In the genomic region with DNA sequence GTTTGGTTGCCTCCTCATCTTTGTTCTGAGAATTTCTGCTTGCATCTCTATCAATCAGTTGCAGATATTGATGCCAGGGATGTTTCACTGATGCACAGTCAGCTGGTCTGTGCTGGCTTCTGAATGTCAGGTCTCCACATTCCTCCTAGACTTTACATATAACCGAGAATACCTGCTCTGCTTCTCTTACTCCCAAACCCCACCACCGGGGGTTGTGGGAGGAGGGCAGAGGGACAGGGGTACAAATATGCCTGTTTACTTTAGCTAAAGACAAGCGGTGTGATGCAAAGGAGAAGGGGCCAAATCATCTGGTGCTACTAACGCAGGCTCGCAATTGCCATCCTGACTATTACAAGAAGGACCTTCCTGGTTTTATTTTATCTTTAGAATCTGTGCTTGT, we compare ENCODE assay signal across 24 cellular contexts. TPM values are rescaled to one million over a fixed set of nuclear protein-coding genes. Genes with fewer than 3 reads are reported as not detected.
DNase-seq lines count a peak whose midpoint lies in the region; ATAC-seq, FAIRE-seq and TF ChIP-seq lines count a peak whose summit lies in the region.
"Had no signal": no experiment of that assay in that cellular context is flagged by ENCODE, and none has a peak within 500 bp of the region (broad histone marks: within the 10 kb centered on the region; RNA-seq: fewer than 3 reads in every experiment).

No MANE protein-coding gene starts in this region.

- H2AFZ ChIP-seq in H9 (ENCODE audit: low read length) = no peak overlapping the region
- H2AFZ ChIP-seq in H1 (ENCODE audit: low read length) = 0 out of 2 replicates have a peak overlapping the region, but pooled peaks have one; percentile 3
- H2AFZ ChIP-seq in trophoblast cell (ENCODE audit: insufficient read depth, low read length, poor library complexity) = peak overlapping the region; percentile 41

- WGBS in H9 (ENCODE audit: extremely low coverage, insufficient read length, low lambda C conversion rate) = no CpG with 5 or more reads among the region's 5 CpGs
- WGBS in H1 (ENCODE audit: extremely low coverage in 1 of 2, insufficient coverage in 1 of 2, insufficient read length in 1 of 2, insufficient replicate concordance in 2 of 2, low coverage in 1 of 2, low lambda C conversion rate in 2 of 2, missing lambda C conversion rate in 1 of 2), 2 experiments = 83% methylated on average over 5 of the region's 5 CpGs; no CpG with 5 or more reads in 1 of the 2 experiments
- WGBS in trophoblast cell (ENCODE audit: extremely low coverage, insufficient coverage, insufficient read length) = no CpG with 5 or more reads among the region's 5 CpGs

- H3K4ac ChIP-seq in H9 (ENCODE audit: low read depth, low read length) (no peak overlapping the region), H1 (replicated peaks; ENCODE audit: insufficient read length, low read depth, low read length) (no peak overlapping the region), trophoblast cell (ENCODE audit: low read depth, low read length) (no peak overlapping the region)

- no peak overlapping the region for H3K4me2 ChIP-seq in H9 (ENCODE audit: insufficient read depth, insufficient read length, low read length)
- no peak overlapping the region for H3K4me2 ChIP-seq in H1 (ENCODE audit: insufficient read depth in 1 of 2, low read depth in 2 of 2, low read length in 2 of 2)
- no peak overlapping the region for H3K4me2 ChIP-seq in trophoblast cell (ENCODE audit: low read length)

- no peak for ATAC-seq in activated CD8-positive, alpha-beta memory T cell treated with anti-CD3 and anti-CD28 coated beads, Interleukin-2, amount 10 ng/mL, durations not matched to agents 7 days and 5 days
- ATAC-seq: HCT116, HepG2 had no signal

- H3K79me1 ChIP-seq in H9 (ENCODE audit: insufficient read depth, low read depth, low read length, poor library complexity, severe bottlenecking) = no peaks in the 10 kb centered on the region
- H3K79me1 ChIP-seq in H1 (ENCODE audit: low read depth, low read length) = no peaks in the 10 kb centered on the region
- H3K79me1 ChIP-seq in trophoblast cell (ENCODE audit: low read length) = no peaks in the 10 kb centered on the region

- no peaks in the 10 kb centered on the region for H3K27me3 Mint-ChIP-seq in H9 (ENCODE audit: low read depth)
- no peaks in the 10 kb centered on the region for H3K27me3 Mint-ChIP-seq in activated CD8-positive, alpha-beta memory T cell treated with anti-CD3 and anti-CD28 coated beads, Interleukin-2, amount 10 ng/mL, durations not matched to agents 7 days and 5 days
- no peaks in the 10 kb centered on the region for H3K27me3 Mint-ChIP-seq in activated T-helper 2 cell treated with anti-CD3 and anti-CD28 coated beads, Interferon-gamma antibody, Interleukin-2, Interleukin-4, amounts not matched to agents 10 μg/mL and 5 μg/mL and 100 μg/mL, durations not matched to agents 14 hours and 24 hours and 36 hours (ENCODE audit: low read depth)
- H3K27me3 Mint-ChIP-seq: CD4-positive, CD25-positive, alpha-beta regulatory T cell; CD8-positive, alpha-beta memory T cell had no signal

- H3K27ac Mint-ChIP-seq in H9 = no peak overlapping the region
- no peak overlapping the region for H3K27ac Mint-ChIP-seq in activated CD8-positive, alpha-beta memory T cell treated with anti-CD3 and anti-CD28 coated beads, Interleukin-2, amount 10 ng/mL, durations not matched to agents 7 days and 5 days
- H3K27ac Mint-ChIP-seq in activated T-helper 2 cell treated with anti-CD3 and anti-CD28 coated beads, Interferon-gamma antibody, Interleukin-2, Interleukin-4, amounts not matched to agents 10 μg/mL and 5 μg/mL and 100 μg/mL, durations not matched to agents 14 hours and 24 hours and 36 hours = no peak overlapping the region
- H3K27ac Mint-ChIP-seq: CD4-positive, CD25-positive, alpha-beta regulatory T cell; CD8-positive, alpha-beta memory T cell had no signal

- H3K79me2 ChIP-seq in H9 (ENCODE audit: insufficient read depth, low read length) = no peaks in the 10 kb centered on the region
- no peaks in the 10 kb centered on the region for H3K79me2 ChIP-seq in H1 (ENCODE audit: control insufficient read depth in 1 of 2, insufficient read depth in 2 of 2, low read length in 2 of 2)
- H3K79me2 ChIP-seq in trophoblast cell (ENCODE audit: control insufficient read depth, insufficient read depth, low read length, poor library complexity) = no peaks in the 10 kb centered on the region

- H4K5ac ChIP-seq in H9 (ENCODE audit: insufficient read length, low read depth, low read length) (no peak overlapping the region), H1 (ENCODE audit: insufficient read length, low read depth, low read length) (no peak overlapping the region)

- H3K18ac ChIP-seq in H9 (ENCODE audit: insufficient read length, low read depth, low read length) = no peak overlapping the region
- no peak overlapping the region for H3K18ac ChIP-seq in H1 (ENCODE audit: extremely low read depth, low read length)
- no peak overlapping the region for H3K18ac ChIP-seq in trophoblast cell (ENCODE audit: low read length)

- peak; percentile 29 for DNase-seq in H9
- DNase-seq in H1 (ENCODE audit: low read depth in 1 of 2, low spot score in 2 of 2) = peak in 1 of 2 experiments; percentile 47
- DNase-seq in iPS-NIHi7 (ENCODE audit: extremely low spot score) = peak; percentile 7
- no peak for DNase-seq in trophoblast cell
- no peak for DNase-seq in activated CD8-positive, alpha-beta memory T cell treated with anti-CD3 and anti-CD28 coated beads, Interleukin-2, amount 10 ng/mL, durations not matched to agents 7 days and 5 days
- DNase-seq in activated T-helper 2 cell treated with anti-CD3 and anti-CD28 coated beads, Interferon-gamma antibody, Interleukin-2, Interleukin-4, amounts not matched to agents 10 μg/mL and 5 μg/mL and 100 μg/mL, durations not matched to agents 14 hours and 24 hours and 36 hours (ENCODE audit: low spot score) = no peak
- DNase-seq in NCI-H187 treated with DMSO at 0.1 percent for 48 hours (lab: John Stamatoyannopoulos, UW) = no peak
- DNase-seq: ACHN; BE2C; C1 segment of cervical spinal cord; CD4-positive, CD25-positive, alpha-beta regulatory T cell; CD8-positive, alpha-beta memory T cell; COR-L47; DMS 273 treated with DMSO at 0.1 percent for 48 hours; DMS53; DND-41; EL; KG1 had no signal

- H3K4me3 ChIP-seq in H1 (ENCODE audit: extremely low read depth in 1 of 4, insufficient read depth in 2 of 4, low read depth in 3 of 4, low read length in 4 of 4) (no peak overlapping the region), trophoblast cell (ENCODE audit: low read depth, low read length) (no peak overlapping the region)

- H3T11ph ChIP-seq in H9 (ENCODE audit: low read length) = no peak overlapping the region

- no peak overlapping the region for H4K12ac ChIP-seq in trophoblast cell (ENCODE audit: low read depth, low read length)

- H3K9ac ChIP-seq in H9 (ENCODE audit: extremely low read depth, insufficient read length, low read length) (no peak overlapping the region), H1 (replicated peaks in 1 of 4; ENCODE audit: extremely low read depth in 1 of 4, low read depth in 3 of 4, low read length in 3 of 4) (no peak overlapping the region), trophoblast cell (ENCODE audit: low read length) (no peak overlapping the region)

- H3K27ac ChIP-seq in H9 (ENCODE audit: insufficient read length, low read depth, low read length) (no peak overlapping the region), H1 (ENCODE audit: low read depth, low read length) (no peak overlapping the region), trophoblast cell (ENCODE audit: low read depth, low read length) (no peak overlapping the region)

- TF ChIP-seq RAD21 in H1 (IDR thresholded peaks at IDR 0.05 in 1 of 2, conservative IDR thresholded peaks at IDR 0.05 in 1 of 2; ENCODE audit: low read depth in 2 of 2, low read length in 2 of 2) = no peak

- H3K14ac ChIP-seq in H9 (ENCODE audit: insufficient read depth, low read length) (no peak overlapping the region), H1 (ENCODE audit: insufficient read length) (no peak overlapping the region), trophoblast cell (ENCODE audit: low read length) (no peak overlapping the region)

- no peaks in the 10 kb centered on the region for H3K36me3 ChIP-seq in H1 (ENCODE audit: control insufficient read depth in 2 of 4, insufficient read depth in 4 of 4, low read length in 3 of 4)
- no peaks in the 10 kb centered on the region for H3K36me3 ChIP-seq in trophoblast cell (ENCODE audit: control insufficient read depth in 1 of 2, insufficient read depth in 2 of 2, low read length in 2 of 2)
- H3K36me3 ChIP-seq: BE2C had no signal

- no peak overlapping the region for H2BK120ac ChIP-seq in H9 (ENCODE audit: low read depth, low read length, poor library complexity, severe bottlenecking)
- H2BK120ac ChIP-seq in H1 (replicated peaks; ENCODE audit: low read depth, low read length) = no peak overlapping the region
- no peak overlapping the region for H2BK120ac ChIP-seq in trophoblast cell (ENCODE audit: insufficient read depth, low read length, poor library complexity)

- H2BK5ac ChIP-seq in H9 (ENCODE audit: insufficient read length, low read length) = no peak overlapping the region
- no peak overlapping the region for H2BK5ac ChIP-seq in H1 (ENCODE audit: low read depth, low read length)
- no peak overlapping the region for H2BK5ac ChIP-seq in trophoblast cell (ENCODE audit: low read depth, low read length, poor library complexity)

- H3K27me3 ChIP-seq in H9 (ENCODE audit: insufficient read depth, low read length) (no peaks in the 10 kb centered on the region), H1 (replicated peaks in 1 of 4; ENCODE audit: control insufficient read depth in 3 of 4, extremely low read depth in 1 of 4, insufficient read depth in 3 of 4, low read length in 3 of 4) (no peaks in the 10 kb centered on the region), trophoblast cell (ENCODE audit: insufficient read depth, low read length) (no peaks in the 10 kb centered on the region)
- H3K27me3 ChIP-seq: BE2C had no signal

- H4K20me1 ChIP-seq in H9 (ENCODE audit: control insufficient read depth, insufficient read depth, insufficient read length) (no peaks in the 10 kb centered on the region), H1 (replicated peaks in 1 of 2; ENCODE audit: control insufficient read depth in 1 of 2, insufficient read depth in 2 of 2, low read length in 2 of 2) (no peaks in the 10 kb centered on the region)

- H3K56ac ChIP-seq in H9 (ENCODE audit: insufficient read length, low read depth, low read length) (no peak overlapping the region), H1 (replicated peaks; ENCODE audit: insufficient read length, low read depth, low read length) (no peak overlapping the region)

- H3K4me1 ChIP-seq in H9 (ENCODE audit: insufficient read depth, low read length) (peaks cover 2% of the 10 kb centered on the region; the same call in 1 of the 2 replicates), H1 (replicated peaks in 1 of 4; ENCODE audit: control insufficient read depth in 3 of 4, insufficient read depth in 4 of 4, low read length in 3 of 4) (0 out of 7 replicates have a peak, but pooled peaks cover 0 to 3% (median 0%) of the 10 kb centered on the region in 4 experiments), trophoblast cell (ENCODE audit: control insufficient read depth in 1 of 2, insufficient read depth in 2 of 2, low read length in 2 of 2) (no peaks in the 10 kb centered on the region)
- H3K4me1 ChIP-seq: BE2C had no signal

- TF ChIP-seq CTCF in H9 (conservative IDR thresholded peaks at IDR 0.05) = peak; percentile 28; the same call in 2 of the 3 replicates
- TF ChIP-seq CTCF in H1 (IDR thresholded peaks at IDR 0.05; ENCODE audit: control extremely low read depth in 1 of 3, insufficient read depth in 1 of 3, low read depth in 1 of 3, low read length in 3 of 3) = peak in 2 of 3 experiments; percentile 9 to 13; a peak in 2 of 4 replicates

- H2BK20ac ChIP-seq in H9 (ENCODE audit: low read depth, low read length, poor library complexity, severe bottlenecking) (no peak overlapping the region), H1 (ENCODE audit: low read length) (no peak overlapping the region)

- no peaks in the 10 kb centered on the region for H3K23me2 ChIP-seq in H9 (ENCODE audit: insufficient read length, low read depth, low read length, poor library complexity, severe bottlenecking)
- H3K23me2 ChIP-seq in H1 (ENCODE audit: low read depth, low read length) = no peaks in the 10 kb centered on the region

- peaks cover 3 to 5% of the 10 kb centered on the region in 2 experiments; a peak in 3 of 4 replicates for H3K4me1 Mint-ChIP-seq in H9
- H3K4me1 Mint-ChIP-seq in activated CD8-positive, alpha-beta memory T cell treated with anti-CD3 and anti-CD28 coated beads, Interleukin-2, amount 10 ng/mL, durations not matched to agents 7 days and 5 days = no peaks in the 10 kb centered on the region
- H3K4me1 Mint-ChIP-seq in activated T-helper 2 cell treated with anti-CD3 and anti-CD28 coated beads, Interferon-gamma antibody, Interleukin-2, Interleukin-4, amounts not matched to agents 10 μg/mL and 5 μg/mL and 100 μg/mL, durations not matched to agents 14 hours and 24 hours and 36 hours (ENCODE audit: low read depth) = no peaks in the 10 kb centered on the region
- H3K4me1 Mint-ChIP-seq: CD4-positive, CD25-positive, alpha-beta regulatory T cell; CD8-positive, alpha-beta memory T cell had no signal

- H2BK15ac ChIP-seq in H9 (ENCODE audit: low read depth, low read length) (no peak overlapping the region), H1 (ENCODE audit: low read length) (no peak overlapping the region)

- no peaks in the 10 kb centered on the region for H3K9me3 Mint-ChIP-seq in H9
- H3K9me3 Mint-ChIP-seq in activated CD8-positive, alpha-beta memory T cell treated with anti-CD3 and anti-CD28 coated beads, Interleukin-2, amount 10 ng/mL, durations not matched to agents 7 days and 5 days (ENCODE audit: low read depth) = peaks cover 5% of the 10 kb centered on the region
- H3K9me3 Mint-ChIP-seq in activated T-helper 2 cell treated with anti-CD3 and anti-CD28 coated beads, Interferon-gamma antibody, Interleukin-2, Interleukin-4, amounts not matched to agents 10 μg/mL and 5 μg/mL and 100 μg/mL, durations not matched to agents 14 hours and 24 hours and 36 hours = peaks cover 30% of the 10 kb centered on the region

- no peaks in the 10 kb centered on the region for H3K36me3 Mint-ChIP-seq in H9 (ENCODE audit: insufficient read depth in 1 of 3, low read depth in 3 of 3)
- H3K36me3 Mint-ChIP-seq in activated CD8-positive, alpha-beta memory T cell treated with anti-CD3 and anti-CD28 coated beads, Interleukin-2, amount 10 ng/mL, durations not matched to agents 7 days and 5 days = no peaks in the 10 kb centered on the region
- no peaks in the 10 kb centered on the region for H3K36me3 Mint-ChIP-seq in activated T-helper 2 cell treated with anti-CD3 and anti-CD28 coated beads, Interferon-gamma antibody, Interleukin-2, Interleukin-4, amounts not matched to agents 10 μg/mL and 5 μg/mL and 100 μg/mL, durations not matched to agents 14 hours and 24 hours and 36 hours (ENCODE audit: low read depth)
- H3K36me3 Mint-ChIP-seq: CD4-positive, CD25-positive, alpha-beta regulatory T cell; CD8-positive, alpha-beta memory T cell had no signal

- intact Hi-C loops in activated T-helper 2 cell treated with anti-CD3 and anti-CD28 coated beads, Interferon-gamma antibody, Interleukin-2, Interleukin-4, amounts not matched to agents 10 μg/mL and 5 μg/mL and 100 μg/mL, durations not matched to agents 14 hours and 24 hours and 36 hours (cut with micrococcal nuclease) = no loop called here

- no peak for TF ChIP-seq EP300 in H1 (IDR thresholded peaks at IDR 0.05; ENCODE audit: borderline replicate concordance in 1 of 2, low read depth in 2 of 2, low read length in 2 of 2)

- TF ChIP-seq POLR2A in H1 (IDR thresholded peaks at IDR 0.05; ENCODE audit: control extremely low read depth in 1 of 2, low read depth in 2 of 2, low read length in 2 of 2) = no peak

- no peak overlapping the region for H2BK12ac ChIP-seq in H9 (ENCODE audit: insufficient read length, low read depth, low read length)
- no peak overlapping the region for H2BK12ac ChIP-seq in H1 (ENCODE audit: low read depth, low read length)
- H2BK12ac ChIP-seq in trophoblast cell (ENCODE audit: low read length) = no peak overlapping the region

- CTCF ChIA-PET in H1 (lab: Charles Lee; ENCODE audit: partially characterized antibody) = interaction anchor here (0.6 to 1.3 kb wide), 4 partner anchors 8 to 36 kb away, joined by 3 to 5 read pairs (median 4); no protein-coding TSS in a partner anchor
- CTCF ChIA-PET in activated CD8-positive, alpha-beta memory T cell treated with anti-CD3 and anti-CD28 coated beads, Interleukin-2, amount 10 ng/mL, durations not matched to agents 7 days and 5 days (lab: Charles Lee) = no interaction called here

- POLR2A ChIA-PET in H1 (lab: Charles Lee; ENCODE audit: partially characterized antibody) = no interaction called here

- H3K9me3 ChIP-seq in H9 (ENCODE audit: control insufficient read depth, low read depth, low read length) (no peaks in the 10 kb centered on the region), H1 (ENCODE audit: insufficient read depth in 2 of 2, low read depth in 1 of 2, low read length in 1 of 2) (no peaks in the 10 kb centered on the region), trophoblast cell (ENCODE audit: insufficient read depth, low read depth, low read length) (no peaks in the 10 kb centered on the region)
- H3K9me3 ChIP-seq: BE2C had no signal

- H4K8ac ChIP-seq in H9 (replicated peaks; ENCODE audit: insufficient read length, low read depth, low read length) (no peak overlapping the region), H1 (ENCODE audit: extremely low read depth, insufficient read depth, low read length) (no peak overlapping the region), trophoblast cell (ENCODE audit: low read depth, low read length) (no peak overlapping the region)

- no peak overlapping the region for H3K4me3 Mint-ChIP-seq in H9
- H3K4me3 Mint-ChIP-seq in activated CD8-positive, alpha-beta memory T cell treated with anti-CD3 and anti-CD28 coated beads, Interleukin-2, amount 10 ng/mL, durations not matched to agents 7 days and 5 days = no peak overlapping the region
- H3K4me3 Mint-ChIP-seq in activated T-helper 2 cell treated with anti-CD3 and anti-CD28 coated beads, Interferon-gamma antibody, Interleukin-2, Interleukin-4, amounts not matched to agents 10 μg/mL and 5 μg/mL and 100 μg/mL, durations not matched to agents 14 hours and 24 hours and 36 hours (ENCODE audit: low read depth) = no peak overlapping the region
- H3K4me3 Mint-ChIP-seq: CD4-positive, CD25-positive, alpha-beta regulatory T cell; CD8-positive, alpha-beta memory T cell had no signal

- H4K91ac ChIP-seq in H9 (ENCODE audit: insufficient read length, low read depth, low read length) = no peak overlapping the region
- no peak overlapping the region for H4K91ac ChIP-seq in H1 (replicated peaks; ENCODE audit: insufficient read length, low read length)
- H4K91ac ChIP-seq in trophoblast cell (ENCODE audit: low read depth, low read length) = no peak overlapping the region

- FAIRE-seq in H1 (lab: Jason Lieb, UNC) = peak; percentile 42
- FAIRE-seq: A204.1, GM12891, HepG2 had no signal

- H2AK5ac ChIP-seq in H9 (ENCODE audit: insufficient read length, low read length) = no peak overlapping the region
- no peak overlapping the region for H2AK5ac ChIP-seq in H1 (ENCODE audit: low read depth, low read length)
- no peak overlapping the region for H2AK5ac ChIP-seq in trophoblast cell (ENCODE audit: low read length)

- no peak overlapping the region for H3K23ac ChIP-seq in H9 (ENCODE audit: insufficient read length, low read depth, low read length)
- no peak overlapping the region for H3K23ac ChIP-seq in H1 (ENCODE audit: insufficient read length)
- H3K23ac ChIP-seq in trophoblast cell (ENCODE audit: low read length) = no peak overlapping the region

RNA-seq across cellular contexts. Expression of a gene that starts 17.4 kb away (rescaled TPM):
- total RNA-seq in H9 (2021) = not detected in 2 replicates
- not detected in 2 replicates for total RNA-seq in H1 (2021; fragmentation: NEBNext Ultra II Directional; extraction: Animal tissue kit (Norgen Biotek cat#: 25700))
- polyA plus RNA-seq in H1 (2011; rRNA removed) = not detected in 2 replicates
- polyA plus RNA-seq in H1 (2011; cell fraction: cytosol; rRNA removed) = not detected
- polyA plus RNA-seq in H1 (2011; cell fraction: nucleus; rRNA removed) = not detected
- not detected in 4 replicates for polyA plus RNA-seq in H1 (2012, experiment 1 of 2)
- polyA plus RNA-seq in H1 (2012, experiment 2 of 2) = not detected
- polyA plus RNA-seq in H1 (2013, experiment 1 of 2) = not detected
- not detected for polyA plus RNA-seq in H1 (2013, experiment 2 of 2)
- polyA minus RNA-seq in H1 (2011; rRNA and poly(A)+ RNA removed) = not detected in 2 replicates
- polyA minus RNA-seq in H1 (2011; cell fraction: cytosol; rRNA and poly(A)+ RNA removed) = not detected
- 0.10 TPM for polyA minus RNA-seq in H1 (2011; cell fraction: nucleus; rRNA and poly(A)+ RNA removed)
- polyA plus RNA-seq in trophoblast cell (2013) = not detected in 2 replicates
- not detected for total RNA-seq in activated CD8-positive, alpha-beta memory T cell treated with anti-CD3 and anti-CD28 coated beads, Interleukin-2, amount 10 ng/mL, durations not matched to agents 7 days and 5 days
- not detected in 2 replicates for total RNA-seq in activated T-helper 2 cell treated with anti-CD3 and anti-CD28 coated beads, Interferon-gamma antibody, Interleukin-2, Interleukin-4, amounts not matched to agents 10 μg/mL and 5 μg/mL and 100 μg/mL, durations not matched to agents 14 hours and 24 hours and 36 hours
- total RNA-seq: CD4-positive, CD25-positive, alpha-beta regulatory T cell; CD8-positive, alpha-beta memory T cell; G401; H4; HepG2 had no signal
- polyA plus RNA-seq: CD4-positive, CD25-positive, alpha-beta regulatory T cell; CD8-positive, alpha-beta memory T cell had no signal

RNA-seq across cellular contexts. Expression of a gene that starts 18.1 kb away (rescaled TPM):
- not detected in 2 replicates for total RNA-seq in H9 (2021)
- total RNA-seq in H1 (2021; fragmentation: NEBNext Ultra II Directional; extraction: Animal tissue kit (Norgen Biotek cat#: 25700)) = not detected in 2 replicates
- polyA plus RNA-seq in H1 (2011; rRNA removed) = not detected in 2 replicates
- not detected for polyA plus RNA-seq in H1 (2011; cell fraction: cytosol; rRNA removed)
- not detected for polyA plus RNA-seq in H1 (2011; cell fraction: nucleus; rRNA removed)
- polyA plus RNA-seq in H1 (2012, experiment 1 of 2) = not detected in 4 replicates
- polyA plus RNA-seq in H1 (2012, experiment 2 of 2) = not detected
- not detected for polyA plus RNA-seq in H1 (2013, experiment 1 of 2)
- polyA plus RNA-seq in H1 (2013, experiment 2 of 2) = not detected
- polyA minus RNA-seq in H1 (2011; rRNA and poly(A)+ RNA removed) = not detected in 2 replicates
- not detected for polyA minus RNA-seq in H1 (2011; cell fraction: cytosol; rRNA and poly(A)+ RNA removed)
- not detected for polyA minus RNA-seq in H1 (2011; cell fraction: nucleus; rRNA and poly(A)+ RNA removed)
- not detected in 2 replicates for polyA plus RNA-seq in trophoblast cell (2013)
- total RNA-seq in activated CD8-positive, alpha-beta memory T cell treated with anti-CD3 and anti-CD28 coated beads, Interleukin-2, amount 10 ng/mL, durations not matched to agents 7 days and 5 days = not detected
- not detected in 2 replicates for total RNA-seq in activated T-helper 2 cell treated with anti-CD3 and anti-CD28 coated beads, Interferon-gamma antibody, Interleukin-2, Interleukin-4, amounts not matched to agents 10 μg/mL and 5 μg/mL and 100 μg/mL, durations not matched to agents 14 hours and 24 hours and 36 hours
- total RNA-seq: CD4-positive, CD25-positive, alpha-beta regulatory T cell; CD8-positive, alpha-beta memory T cell; G401; H4; HepG2 had no signal
- polyA plus RNA-seq: CD4-positive, CD25-positive, alpha-beta regulatory T cell; CD8-positive, alpha-beta memory T cell; HepG2 had no signal

Comparison
In these comparisons a context has a peak if more than half of its experiments do, and no peak if none do; other contexts are left out.
1. DNase-seq: peak in H9 (single experiment) and iPS-NIHi7 (single experiment); none in trophoblast cell (0 of 2), activated CD8-positive, alpha-beta memory T cell treated with anti-CD3 and anti-CD28 coated beads, Interleukin-2, amount 10 ng/mL, durations not matched to agents 7 days and 5 days (single experiment), activated T-helper 2 cell treated with anti-CD3 and anti-CD28 coated beads, Interferon-gamma antibody, Interleukin-2, Interleukin-4, amounts not matched to agents 10 μg/mL and 5 μg/mL and 100 μg/mL, durations not matched to agents 14 hours and 24 hours and 36 hours (single experiment) and NCI-H187 treated with DMSO at 0.1 percent for 48 hours (single experiment).